Comparison of ENCODE assay signal across 34 cellular contexts in genomic region chr2:74244286-74244685, GRCh38.
"Had no signal": no experiment of that assay in that cellular context is flagged by ENCODE, and none has a peak within 500 bp of the region (broad histone marks: within the 10 kb centered on the region; RNA-seq: fewer than 3 reads in every experiment).

No MANE protein-coding gene starts in this region.

- H3K9me3 ChIP-seq: adrenal gland, body of pancreas, breast epithelium had no signal

- H3K4me3 ChIP-seq: adrenal gland, body of pancreas, breast epithelium had no signal

- FAIRE-seq: astrocyte, TTC549 had no signal

- H3K36me3 ChIP-seq: adrenal gland, brain microvascular endothelial cell, breast epithelium had no signal

- ATAC-seq: activated CD8-positive, alpha-beta T cell treated with anti-CD3 and anti-CD28 coated beads for 36 hours; activated naive CD4-positive, alpha-beta T cell treated with anti-CD3 and anti-CD28 coated beads, Interleukin-2, amount 50 U/mL, for 72 hours; activated T-cell treated with anti-CD3 and anti-CD28 coated beads, Interleukin-2, amount 50 U/mL, for 4 hours; activated T-cell treated with anti-CD3 and anti-CD28 coated beads, Interleukin-2, amount 50 U/mL, for 72 hours; activated T-helper 17 cell treated with anti-CD3 and anti-CD28 coated beads, Interleukin-2, amount 50 U/mL, for 72 hours; body of pancreas had no signal

- H3K4me1 ChIP-seq: adrenal gland, body of pancreas, breast epithelium had no signal

- DNase-seq: activated B cell treated with CpG ODN at 0.5 μM for 24 hours; activated CD4-positive, alpha-beta memory T cell treated with anti-CD3 and anti-CD28 coated beads for 36 hours; activated CD4-positive, alpha-beta T cell treated with anti-CD3 and anti-CD28 coated beads for 4 hours; activated CD4-positive, alpha-beta T cell treated with anti-CD3 and anti-CD28 coated beads, Interleukin-2, amount 10 ng/mL, durations not matched to agents 24 days and 14 days; activated CD4-positive, alpha-beta T cell treated with anti-CD3 and anti-CD28 coated beads, Interleukin-2, amount 50 U/mL, for 1 hour; activated CD4-positive, alpha-beta T cell treated with anti-CD3 and anti-CD28 coated beads, Interleukin-2, amount 50 U/mL, for 4 hours; activated CD4-positive, CD25-positive, alpha-beta regulatory T cell treated with anti-CD3 and anti-CD28 coated beads, Interleukin-2, amount 50 U/mL, for 72 hours; activated CD8-positive, alpha-beta memory T cell treated with anti-CD3 and anti-CD28 coated beads, Interleukin-2, amount 50 U/mL, for 4 hours; activated CD8-positive, alpha-beta T cell treated with anti-CD3 and anti-CD28 coated beads for 36 hours; activated effector memory CD4-positive, alpha-beta T cell treated with anti-CD3 and anti-CD28 coated beads, Interleukin-2, amount 50 U/mL, for 16 hours; activated gamma-delta T cell treated with Interleukin-2 at 50 U/mL for 16 hours; activated naive CD4-positive, alpha-beta T cell; activated naive CD4-positive, alpha-beta T cell treated with anti-CD3 and anti-CD28 coated beads for 36 hours; activated naive CD4-positive, alpha-beta T cell treated with anti-CD3 and anti-CD28 coated beads, Interleukin-2, amount 50 U/mL, for 16 hours; activated naive CD8-positive, alpha-beta T cell treated with anti-CD3 and anti-CD28 coated beads for 36 hours; activated T-cell treated with anti-CD3 and anti-CD28 coated beads for 4 hours; activated T-cell treated with anti-CD3 and anti-CD28 coated beads, Interleukin-2, amount 50 U/mL, for 1 hour; activated T-cell treated with anti-CD3 and anti-CD28 coated beads, Interleukin-2, amount 50 U/mL, for 4 hours; activated T-cell treated with anti-CD3 and anti-CD28 coated beads, Interleukin-2, amount 50 U/mL, for 72 hours; adrenal gland; amniotic stem cell; body of pancreas; brain microvascular endothelial cell; central memory CD4-positive, alpha-beta T cell; cerebellar nuclear complex; T-helper 1 cell; T-helper 2 cell; T-helper 9 cell had no signal

- H3K27me3 ChIP-seq: adrenal gland, body of pancreas, brain microvascular endothelial cell, breast epithelium had no signal

- H3K27ac ChIP-seq: adrenal gland, body of pancreas, brain microvascular endothelial cell, breast epithelium, VCaP had no signal
